ENCODE assay signal across 23 cellular contexts in genomic region chr3:79415351-79415750, GRCh38.
DNase-seq lines count a peak whose midpoint lies in the region; ATAC-seq and TF ChIP-seq lines count a peak whose summit lies in the region.
"Had no signal": no experiment of that assay in that cellular context is flagged by ENCODE, and none has a peak within 500 bp of the region (broad histone marks: within the 10 kb centered on the region; RNA-seq: fewer than 3 reads in every experiment).

No MANE protein-coding gene starts in this region.

- peaks cover 3% of the 10 kb centered on the region for H3K9me3 Mint-ChIP-seq in chondrocyte (ENCODE audit: low read depth)

- peak; percentile 1 for DNase-seq in M059J (ENCODE audit: low read depth)
- DNase-seq in chondrocyte (ENCODE audit: low spot score) = no peak
- DNase-seq in foreskin keratinocyte = peak in 1 of 2 donors; percentile 41
- DNase-seq in NCI-H146 (lab: John Stamatoyannopoulos, UW) = no peak
- no peak for DNase-seq in stimulated activated naive CD8-positive, alpha-beta T cell treated with anti-CD3 and anti-CD28 coated beads, Interleukin-15, Interleukin-2, amounts not matched to agents 100 U/mL and 50 U/mL, for 24 hours
- DNase-seq in KG1 (lab: John Stamatoyannopoulos, UW) = no peak
- DNase-seq in T-helper 17 cell = no peak
- DNase-seq: CD4-positive, CD25-positive, alpha-beta regulatory T cell; DND-41; Kasumi-1; MM.1S; NCI-H1048; NCI-H1417 treated with DMSO at 0.1 percent for 48 hours; NCI-H187 treated with DMSO at 0.1 percent for 48 hours; NCI-H226; NCI-H510A treated with DMSO at 0.1 percent for 48 hours; NCI-H748 treated with DMSO at 0.1 percent for 48 hours; NK-92 treated with Interleukin-12 subunit alpha and Interleukin-12 subunit beta, amount 100 ng/mL, for 24 hours; Peyer's patch had no signal

- H3K27me3 ChIP-seq in foreskin keratinocyte = no peaks in the 10 kb centered on the region
- no peaks in the 10 kb centered on the region for H3K27me3 ChIP-seq in subcutaneous abdominal adipose tissue (ENCODE audit: control insufficient read depth in 5 of 5, insufficient read depth in 4 of 5, low read length in 5 of 5)
- H3K27me3 ChIP-seq: Peyer's patch had no signal

- H3K36me3 ChIP-seq in subcutaneous abdominal adipose tissue (ENCODE audit: control insufficient read depth in 5 of 5, insufficient read depth in 5 of 5, low read length in 5 of 5) = no peaks in the 10 kb centered on the region
- H3K36me3 ChIP-seq: Peyer's patch had no signal

- ATAC-seq in foreskin keratinocyte (no peak), T-helper 17 cell (no peak)
- ATAC-seq in stimulated activated naive CD8-positive, alpha-beta T cell treated with anti-CD3 and anti-CD28 coated beads, Interleukin-15, Interleukin-2, amounts not matched to agents 100 U/mL and 50 U/mL, for 24 hours = no peak
- ATAC-seq: A549, GM12878, HCT116 had no signal

- H3K36me3 Mint-ChIP-seq in chondrocyte (ENCODE audit: low read depth) (no peaks in the 10 kb centered on the region), T-helper 17 cell (ENCODE audit: low read depth) (no peaks in the 10 kb centered on the region)
- H3K36me3 Mint-ChIP-seq: CD4-positive, CD25-positive, alpha-beta regulatory T cell had no signal

- no peak for TF ChIP-seq CTCF in chondrocyte (IDR thresholded peaks at IDR 0.05)
- no peak for TF ChIP-seq CTCF in foreskin keratinocyte (conservative IDR thresholded peaks at IDR 0.05)

- H3K4me3 Mint-ChIP-seq in chondrocyte (ENCODE audit: unreplicated experiment) (no peak overlapping the region), T-helper 17 cell (no peak overlapping the region)

- H3K27ac ChIP-seq in foreskin keratinocyte (peak overlapping the region; percentile 48), subcutaneous abdominal adipose tissue (ENCODE audit: low read depth, low read length) (peak overlapping the region; percentile 12)
- H3K27ac ChIP-seq: A549, Peyer's patch had no signal

- H3K27ac Mint-ChIP-seq in chondrocyte (ENCODE audit: unreplicated experiment) (peak overlapping the region; percentile 64), T-helper 17 cell (no peak overlapping the region)
- H3K27ac Mint-ChIP-seq: CD4-positive, CD25-positive, alpha-beta regulatory T cell had no signal

- H3K27me3 Mint-ChIP-seq in chondrocyte (ENCODE audit: low read depth) = no peaks in the 10 kb centered on the region
- no peaks in the 10 kb centered on the region for H3K27me3 Mint-ChIP-seq in T-helper 17 cell
- H3K27me3 Mint-ChIP-seq: CD4-positive, CD25-positive, alpha-beta regulatory T cell had no signal

- H3K9me3 ChIP-seq in subcutaneous abdominal adipose tissue (ENCODE audit: control insufficient read depth in 5 of 5, low read length in 5 of 5) = no peaks in the 10 kb centered on the region
- no peaks in the 10 kb centered on the region for H3K9me3 ChIP-seq in T-helper 17 cell (ENCODE audit: control insufficient read depth, low read length, poor library complexity, severe bottlenecking)
- H3K9me3 ChIP-seq: A549, Peyer's patch had no signal

- H3K9ac ChIP-seq in subcutaneous abdominal adipose tissue (ENCODE audit: low read length in 5 of 5) = no peak overlapping the region

- no peak overlapping the region for H3K4me3 ChIP-seq in subcutaneous abdominal adipose tissue (ENCODE audit: low read depth in 1 of 5, low read length in 5 of 5)
- H3K4me3 ChIP-seq: A549, GM12878, Peyer's patch had no signal

- H3K4me1 ChIP-seq in foreskin keratinocyte = peaks cover 11% of the 10 kb centered on the region
- H3K4me1 ChIP-seq in subcutaneous abdominal adipose tissue (ENCODE audit: control insufficient read depth in 5 of 5, insufficient read depth in 5 of 5, low read length in 5 of 5) = peaks cover 0 to 41% (median 14%) of the 10 kb centered on the region in 5 donors
- H3K4me1 ChIP-seq: A549, Peyer's patch had no signal

- H3K4me1 Mint-ChIP-seq in chondrocyte (ENCODE audit: low read depth) (peaks cover 30% of the 10 kb centered on the region), T-helper 17 cell (no peaks in the 10 kb centered on the region)
- H3K4me1 Mint-ChIP-seq: CD4-positive, CD25-positive, alpha-beta regulatory T cell had no signal
